Comparison of ENCODE assay signal across 9 cellular contexts in genomic region chr2:200756618-200757321, GRCh38. TPM values are rescaled to one million over a fixed set of nuclear protein-coding genes. Genes with fewer than 3 reads are reported as not detected.
DNase-seq lines count a peak whose midpoint lies in the region; ATAC-seq, FAIRE-seq and TF ChIP-seq lines count a peak whose summit lies in the region.
"Had no signal": no experiment of that assay in that cellular context is flagged by ENCODE, and none has a peak within 500 bp of the region (broad histone marks: within the 10 kb centered on the region; RNA-seq: fewer than 3 reads in every experiment).

No MANE protein-coding gene starts in this region.

- CTCF ChIA-PET in A549 (lab: Yijun Ruan, JAX): interaction anchor here (1.0 to 1.9 kb wide), 6 partner anchors 8 to 51 kb away, joined by 3 to 11 read pairs (median 4); no protein-coding TSS in a partner anchor

- DNase-seq in A549 (ENCODE audit: low read depth in 1 of 2, low spot score in 1 of 2): peak; percentile 77 to 89
- DNase-seq in NCI-H226: peak; percentile 78
- peak; percentile 83 for DNase-seq in fibroblast of villous mesenchyme (ENCODE audit: low read depth)
- no peak for DNase-seq in GM10266 (ENCODE audit: extremely low spot score)
- DNase-seq in ovary: no peak
- DNase-seq in dorsolateral prefrontal cortex: no peak
- DNase-seq in stimulated activated CD4-positive, alpha-beta T cell treated with anti-CD3 and anti-CD28 coated beads, Interleukin-12 subunit alpha, Interleukin-12 subunit beta, amount 100 ng/mL, for 4 hours: no peak

- H3K27me3 ChIP-seq in ovary (no peaks in the 10 kb centered on the region), dorsolateral prefrontal cortex (peaks cover 0 to 8% (median 0%) of the 10 kb centered on the region in 45 donors)

- peaks cover 77% of the 10 kb centered on the region for H3K4me1 ChIP-seq in A549
- no peaks in the 10 kb centered on the region for H3K4me1 ChIP-seq in ovary (ENCODE audit: insufficient read depth)

- no peak for TF ChIP-seq CTCF in A549 (IDR thresholded peaks at IDR 0.05)
- TF ChIP-seq CTCF in fibroblast of villous mesenchyme (IDR thresholded peaks at IDR 0.05; ENCODE audit: insufficient read depth, low read depth, low read length): no peak
- TF ChIP-seq CTCF in GM10266 (IDR thresholded peaks at IDR 0.05; ENCODE audit: control insufficient read depth, insufficient read depth, low read depth, missing control alignments): no peak
- no peak for TF ChIP-seq CTCF in ovary (IDR thresholded peaks at IDR 0.05)
- no peak for TF ChIP-seq CTCF in dorsolateral prefrontal cortex (IDR thresholded peaks at IDR 0.05 in 54 of 56, conservative IDR thresholded peaks at IDR 0.05 in 2 of 56; ENCODE audit: low read depth in 1 of 56, partially characterized antibody in 56 of 56)

- H3K36me3 ChIP-seq in ovary: no peaks in the 10 kb centered on the region

- no peak overlapping the region for H3K4me3 ChIP-seq in A549
- H3K4me3 ChIP-seq in fibroblast of villous mesenchyme (ENCODE audit: low read depth, low read length): no peak overlapping the region
- no peak overlapping the region for H3K4me3 ChIP-seq in ovary
- no peak overlapping the region for H3K4me3 ChIP-seq in dorsolateral prefrontal cortex

- no peak for FAIRE-seq in A549 (lab: Jason Lieb, UNC)
- FAIRE-seq: colon had no signal

- TF ChIP-seq POLR2A in A549 (IDR thresholded peaks at IDR 0.05; ENCODE audit: low read length) (no peak), ovary (IDR thresholded peaks at IDR 0.05) (no peak)

- TF ChIP-seq RAD21 in A549 (conservative IDR thresholded peaks at IDR 0.05 in 1 of 2, IDR thresholded peaks at IDR 0.05 in 1 of 2): 0 out of 5 replicates have a peak, but pooled peaks of 1 of the 2 experiments have one; percentile 2

- intact Hi-C loops in ovary (cut with DNase I): no loop called here
- intact Hi-C loops in dorsolateral prefrontal cortex (cut with DNase I): no loop called here

- H3K9me3 ChIP-seq in A549 (no peaks in the 10 kb centered on the region), ovary (no peaks in the 10 kb centered on the region)

- POLR2A ChIA-PET in A549 (lab: Yijun Ruan, JAX): interaction anchor here (1.0 to 3.0 kb wide), 8 partner anchors 9 to 132 kb away, joined by 4 to 24 read pairs (median 6); partner anchors contain the start of genes BZW1, CLK1, NIF3L1 and PPIL3

- H3K27ac ChIP-seq in A549 (peak overlapping the region; percentile 82 to 85), ovary (no peak overlapping the region), dorsolateral prefrontal cortex (no peak overlapping the region)

- WGBS in A549 (ENCODE audit: missing lambda C conversion rate): 13% methylated on average over 4 of the region's 4 CpGs
- WGBS in ovary, 3 donors: 21 to 30% (median 30%) methylated on average over 4 of the region's 4 CpGs

- ATAC-seq in A549: peak; percentile 94
- peak; percentile 50 for ATAC-seq in GM21528 (IDR thresholded peaks at IDR 0.05; ENCODE audit: low FRiP score, unreplicated experiment)

- TF ChIP-seq EP300 in A549 (IDR thresholded peaks at IDR 0.05): no peak
- no peak for TF ChIP-seq EP300 in ovary (IDR thresholded peaks at IDR 0.05)

- H3K4me2 ChIP-seq in A549: peak overlapping the region; percentile 85

TF ChIP-seq in A549, 52 proteins besides CTCF, POLR2A, EP300 and RAD21 (continues in another document):
- TF ChIP-seq MAZ (IDR thresholded peaks at IDR 0.05; ENCODE audit: borderline replicate concordance, low read depth, low read length) (no peak), HES2 (IDR thresholded peaks at IDR 0.05) (no peak), HEYL (CRISPR knock-in tag; IDR thresholded peaks at IDR 0.05) (no peak), CHD4 (IDR thresholded peaks at IDR 0.05; ENCODE audit: borderline replicate concordance) (no peak), CEBPB (IDR thresholded peaks at IDR 0.05) (peak; percentile 76 to 80), ZNF302 (CRISPR knock-in tag; IDR thresholded peaks at IDR 0.05) (no peak), RARB (CRISPR knock-in tag; IDR thresholded peaks at IDR 0.05) (no peak), ZFP36 (IDR thresholded peaks at IDR 0.05; ENCODE audit: borderline replicate concordance, partially characterized antibody) (no peak), PHF8 (IDR thresholded peaks at IDR 0.05; ENCODE audit: borderline replicate concordance, low read depth) (no peak), HDAC2 (IDR thresholded peaks at IDR 0.05) (no peak), GATA3 (IDR thresholded peaks at IDR 0.05; ENCODE audit: borderline replicate concordance) (no peak), HOXB5 (CRISPR knock-in tag; IDR thresholded peaks at IDR 0.05) (no peak), MAX (IDR thresholded peaks at IDR 0.05) (peak; percentile 33; the same call in 1 of the 2 replicates), PBX3 (IDR thresholded peaks at IDR 0.05) (no peak), REST (IDR thresholded peaks at IDR 0.05) (no peak), MYC (IDR thresholded peaks at IDR 0.05; ENCODE audit: borderline replicate concordance, low read length) (no peak), MAFK (IDR thresholded peaks at IDR 0.05; ENCODE audit: partially characterized antibody) (no peak), ATOH8 (CRISPR knock-in tag; IDR thresholded peaks at IDR 0.05; ENCODE audit: low read depth) (no peak), ZC3H11A (IDR thresholded peaks at IDR 0.05) (no peak), CBX8 (IDR thresholded peaks at IDR 0.05) (no peak), CHD2 (IDR thresholded peaks at IDR 0.05; ENCODE audit: low read length, partially characterized antibody) (no peak), EHF (CRISPR knock-in tag; IDR thresholded peaks at IDR 0.05) (no peak), NPAS2 (CRISPR knock-in tag; IDR thresholded peaks at IDR 0.05; ENCODE audit: borderline replicate concordance) (no peak), EHMT2 (IDR thresholded peaks at IDR 0.05; ENCODE audit: low read depth) (0 out of 2 replicates have a peak, but pooled peaks have one; percentile 38), FOSL2 (IDR thresholded peaks at IDR 0.05) (peak; percentile 67), FOSL2 (CRISPR knock-in tag; IDR thresholded peaks at IDR 0.05) (peak; percentile 93)

RNA-seq across cellular contexts. Expression of gene BZW1, which starts 54.9 kb away (rescaled TPM):
- polyA plus RNA-seq in A549 (2011; rRNA removed): 439 and 494 TPM in 2 replicates
- 110 and 135 TPM in 2 replicates for polyA plus RNA-seq in A549 (2012; cell fraction: cytosol; rRNA removed)
- 52.0 and 65.2 TPM in 2 replicates for polyA plus RNA-seq in A549 (2012; cell fraction: nucleus; rRNA removed)
- 401 to 422 TPM (median 419 TPM) in 3 replicates for polyA plus RNA-seq in A549 (2017; fragmentation: RNase III; extraction: RNeasy Plus Mini Kit Qiagen cat#74134 plus additional on column Dnase treatment)
- polyA minus RNA-seq in A549 (2011; rRNA and poly(A)+ RNA removed): 440 and 450 TPM in 2 replicates
- 528 and 662 TPM in 2 replicates for total RNA-seq in fibroblast of villous mesenchyme
- 100 to 1,000 TPM; 104 to 278 (median 156) TPM for total RNA-seq in ovary
- 100 to 1,000 TPM in 1 of 2 donors, 10 to 100 TPM in 1; 47.0 to 119 TPM for polyA plus RNA-seq in ovary
- total RNA-seq in dorsolateral prefrontal cortex: 100 to 1,000 TPM in 98 of 120 experiments, 10 to 100 TPM in 22; 80.5 to 158 (median 116) TPM

Comparison
In these comparisons a context has a peak if more than half of its experiments do, and no peak if none do; other contexts are left out.
1. DNase-seq: peak in A549 (2 of 2), NCI-H226 (single experiment) and fibroblast of villous mesenchyme (single experiment); none in GM10266 (single experiment), ovary (0 of 5), dorsolateral prefrontal cortex (0 of 10) and stimulated activated CD4-positive, alpha-beta T cell treated with anti-CD3 and anti-CD28 coated beads, Interleukin-12 subunit alpha, Interleukin-12 subunit beta, amount 100 ng/mL, for 4 hours (single experiment).
2. H3K27ac ChIP-seq: peak in A549 (2 of 2); none in ovary (0 of 2) and dorsolateral prefrontal cortex (0 of 59).